Comparison of ENCODE assay signal across 8 cellular contexts in genomic region chr5:38258319-38259061, GRCh38.
DNase-seq lines count a peak whose midpoint lies in the region; ATAC-seq and TF ChIP-seq lines count a peak whose summit lies in the region.

Gene EGFLAM, plus strand, starts transcription at chr5:38258559. Its CDS starts 196 bp downstream, at chr5:38258755.

- H3K27ac ChIP-seq in BLaER1 treated with 17β-estradiol and CSF1 and Interleukin-3, amounts not matched to agents 10 nM and 100 nM = no peak within 1 kb of the TSS
- H3K27ac ChIP-seq in subcutaneous abdominal adipose tissue (ENCODE audit: low read depth, low read length) = no peak within 1 kb of the TSS

- H3K4me2 ChIP-seq in BLaER1 treated with 17β-estradiol and CSF1 and Interleukin-3, amounts not matched to agents 10 nM and 100 nM = peak within 1 kb of the TSS in 7 of 11 experiments; percentile 4 to 39 (median 12); a peak in 4 of 22 replicates

- H3K36me3 ChIP-seq in BLaER1 treated with 17β-estradiol and CSF1 and Interleukin-3, amounts not matched to agents 10 nM and 100 nM = no peaks in the 10 kb centered on the region
- no peaks in the 10 kb centered on the region for H3K36me3 ChIP-seq in subcutaneous abdominal adipose tissue (ENCODE audit: control insufficient read depth in 5 of 5, insufficient read depth in 5 of 5, low read length in 5 of 5)

- H3K4me1 ChIP-seq in BLaER1 treated with 17β-estradiol and CSF1 and Interleukin-3, amounts not matched to agents 10 nM and 100 nM = no peaks in the 10 kb centered on the region
- peaks cover 0 to 26% (median 22%) of the 10 kb centered on the region in 5 donors for H3K4me1 ChIP-seq in subcutaneous abdominal adipose tissue (ENCODE audit: control insufficient read depth in 5 of 5, insufficient read depth in 5 of 5, low read length in 5 of 5)

- no peaks in the 10 kb centered on the region; a peak in 1 of 22 replicates for H4K20me1 ChIP-seq in BLaER1 treated with 17β-estradiol and CSF1 and Interleukin-3, amounts not matched to agents 10 nM and 100 nM

- H3K9me3 ChIP-seq in BLaER1 treated with 17β-estradiol and CSF1 and Interleukin-3, amounts not matched to agents 10 nM and 100 nM (replicated peaks in 1 of 11) = peaks cover 0 to 28% (median 16%) of the 10 kb centered on the region in 11 experiments; a peak in 15 of 22 replicates
- no peaks in the 10 kb centered on the region for H3K9me3 ChIP-seq in subcutaneous abdominal adipose tissue (ENCODE audit: control insufficient read depth in 5 of 5, low read length in 5 of 5)

- no peak for TF ChIP-seq RAD21 in Ishikawa (IDR thresholded peaks at IDR 0.05; ENCODE audit: low read depth)

- peaks cover 53 to 65% (median 58%) of the 10 kb centered on the region in 11 experiments for H3K27me3 ChIP-seq in BLaER1 treated with 17β-estradiol and CSF1 and Interleukin-3, amounts not matched to agents 10 nM and 100 nM
- H3K27me3 ChIP-seq in subcutaneous abdominal adipose tissue (ENCODE audit: control insufficient read depth in 5 of 5, insufficient read depth in 4 of 5, low read length in 5 of 5) = peaks cover 0 to 33% (median 4%) of the 10 kb centered on the region in 5 donors

- peak; percentile 2 for DNase-seq in amniotic stem cell (lab: John Stamatoyannopoulos, UW)
- DNase-seq in iris pigment epithelial cell (ENCODE audit: low read depth) = peak; percentile 7
- no peak for DNase-seq in HCEC 1CT
- DNase-seq in T-helper 9 cell = no peak

- no peak for TF ChIP-seq EP300 in Ishikawa (IDR thresholded peaks at IDR 0.05; ENCODE audit: borderline replicate concordance)

- no peak for ATAC-seq in HG02970 (IDR thresholded peaks at IDR 0.05; ENCODE audit: low FRiP score, unreplicated experiment)

- no peak within 1 kb of the TSS for H3K9ac ChIP-seq in BLaER1 treated with 17β-estradiol and CSF1 and Interleukin-3, amounts not matched to agents 10 nM and 100 nM
- H3K9ac ChIP-seq in subcutaneous abdominal adipose tissue (ENCODE audit: low read length in 5 of 5) = peak within 1 kb of the TSS in 1 of 5 donors; percentile 11

- H3K4me3 ChIP-seq in BLaER1 treated with 17β-estradiol and CSF1 and Interleukin-3, amounts not matched to agents 10 nM and 100 nM = peak within 1 kb of the TSS in 2 of 10 experiments; percentile 13 to 22; a peak in 1 of 20 replicates
- H3K4me3 ChIP-seq in subcutaneous abdominal adipose tissue (ENCODE audit: low read depth in 1 of 5, low read length in 5 of 5) = peak within 1 kb of the TSS; percentile 50 to 65 (median 56)

TF ChIP-seq in Ishikawa, 13 proteins besides CTCF, POLR2A, EP300 and RAD21:
- TF ChIP-seq EGR1 (IDR thresholded peaks at IDR 0.05) = peak; percentile 54
- no peak for TF ChIP-seq CEBPB (IDR thresholded peaks at IDR 0.05)

Comparison
In these comparisons a context has a peak if more than half of its experiments do, and no peak if none do; other contexts are left out.
1. DNase-seq: peak in amniotic stem cell (single experiment) and iris pigment epithelial cell (single experiment); none in HCEC 1CT (single experiment) and T-helper 9 cell (single experiment).